In genomic region chr18:62933261-62933887, GRCh38 we compare ENCODE assay signal across 14 cellular contexts.
A peak's percentile ranks its signal among the peaks of the same experiment; 100 is the strongest.
DNase-seq lines count a peak whose midpoint lies in the region; ATAC-seq and TF ChIP-seq lines count a peak whose summit lies in the region.
"Had no signal": no experiment of that assay in that cellular context is flagged by ENCODE, and none has a peak within 500 bp of the region (broad histone marks: within the 10 kb centered on the region; RNA-seq: fewer than 3 reads in every experiment).

No MANE protein-coding gene starts in this region.

- intact Hi-C loops in right lobe of liver (cut with DNase I): no loop called here
- intact Hi-C loops in vagina (cut with DNase I): no loop called here

- H3K27me3 ChIP-seq in right lobe of liver (no peaks in the 10 kb centered on the region), vagina (no peaks in the 10 kb centered on the region)
- H3K27me3 ChIP-seq: BLaER1 treated with 17β-estradiol and CSF1 and Interleukin-3, amounts not matched to agents 10 nM and 100 nM had no signal

- H3K4me3 ChIP-seq in right lobe of liver (no peak overlapping the region), vagina (no peak overlapping the region)
- H3K4me3 ChIP-seq: BLaER1 treated with 17β-estradiol and CSF1 and Interleukin-3, amounts not matched to agents 10 nM and 100 nM had no signal

- H3K4me1 ChIP-seq in right lobe of liver (no peaks in the 10 kb centered on the region), vagina (peaks cover 20% of the 10 kb centered on the region)

- 24% methylated on average over 2 of the region's 2 CpGs for whole genome bisulfite sequencing in right lobe of liver (ENCODE audit: insufficient coverage, low coverage, low lambda C conversion rate, missing lambda C conversion rate)

- peak overlapping the region; percentile 1; the same call in 1 of the 2 replicates for H3K27ac ChIP-seq in VCaP
- no peak overlapping the region for H3K27ac ChIP-seq in right lobe of liver
- H3K27ac ChIP-seq in vagina: no peak overlapping the region
- H3K27ac ChIP-seq: BLaER1 treated with 17β-estradiol and CSF1 and Interleukin-3, amounts not matched to agents 10 nM and 100 nM had no signal

- ATAC-seq in right lobe of liver: peak; percentile 51 to 86 (median 68)

- no peaks in the 10 kb centered on the region for H3K36me3 ChIP-seq in right lobe of liver
- no peaks in the 10 kb centered on the region for H3K36me3 ChIP-seq in vagina

- DNase-seq in DMS153 (lab: John Stamatoyannopoulos, UW): peak; percentile 11
- no peak for DNase-seq in DMS153 treated with DMSO at 0.1 percent for 48 hours (lab: John Stamatoyannopoulos, UW; ENCODE audit: unreplicated experiment)
- DNase-seq in DMS53 (lab: John Stamatoyannopoulos, UW): peak; percentile 85
- no peak for DNase-seq in right lobe of liver
- no peak for DNase-seq in SW480 (ENCODE audit: low spot score)
- no peak for DNase-seq in vagina (ENCODE audit: extremely low spot score in 2 of 2)
- no peak for DNase-seq in GM20000 (ENCODE audit: low spot score)
- DNase-seq: 8988T; ACHN; CD4-positive, CD25-positive, alpha-beta regulatory T cell; GOT3; H9 had no signal

- TF ChIP-seq CTCF in VCaP (conservative IDR thresholded peaks at IDR 0.05) (no peak), right lobe of liver (IDR thresholded peaks at IDR 0.05) (no peak), vagina (IDR thresholded peaks at IDR 0.05) (no peak), GM20000 (IDR thresholded peaks at IDR 0.05; ENCODE audit: extremely low read depth, missing control alignments) (no peak)

- no peak for TF ChIP-seq POLR2A in right lobe of liver (IDR thresholded peaks at IDR 0.05)
- no peak for TF ChIP-seq POLR2A in vagina (IDR thresholded peaks at IDR 0.05)

- H3K9me3 ChIP-seq in right lobe of liver (no peaks in the 10 kb centered on the region), vagina (no peaks in the 10 kb centered on the region)

Comparison
In these comparisons a context has a peak if more than half of its experiments do, and no peak if none do; other contexts are left out.
1. DNase-seq: peak in DMS153 (single experiment) and DMS53 (single experiment); none in DMS153 treated with DMSO at 0.1 percent for 48 hours (single experiment), right lobe of liver (0 of 3), SW480 (single experiment), vagina (0 of 2) and GM20000 (single experiment).